ENCODE assay signal across 14 cellular contexts in the genomic region with DNA sequence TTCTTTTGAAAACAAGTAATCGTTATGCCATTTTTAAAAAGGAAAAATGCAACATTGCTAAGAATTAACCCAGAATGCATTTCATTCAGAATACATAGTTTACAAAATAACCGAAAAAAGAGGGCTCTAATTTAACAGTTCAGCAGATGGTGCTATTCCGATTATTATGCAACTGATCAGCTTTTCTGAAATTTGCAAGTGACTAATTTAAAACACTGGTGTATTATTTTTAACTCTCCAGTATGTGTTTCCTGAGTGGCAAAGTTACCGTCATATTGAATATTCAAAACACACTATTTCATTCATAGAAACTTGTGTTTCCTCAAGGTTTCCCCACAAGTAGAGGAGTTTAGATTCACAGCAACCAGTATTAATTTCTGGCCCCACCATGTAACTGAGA. TPM values are rescaled to one million over a fixed set of nuclear protein-coding genes. Genes with fewer than 3 reads are reported as not detected.
A peak's percentile ranks its signal among the peaks of the same experiment; 100 is the strongest.
DNase-seq lines count a peak whose midpoint lies in the region; ATAC-seq, FAIRE-seq and TF ChIP-seq lines count a peak whose summit lies in the region.
"Had no signal": no experiment of that assay in that cellular context is flagged by ENCODE, and none has a peak within 500 bp of the region (broad histone marks: within the 10 kb centered on the region; RNA-seq: fewer than 3 reads in every experiment).

No MANE protein-coding gene starts in this region.

- no peak for TF ChIP-seq POLR2A in GM12891 (IDR thresholded peaks at IDR 0.05; ENCODE audit: low read depth, low read length)

- no TSS peak for BruUV-seq in Calu3 (replicated peaks; lab: Mats Ljungman, UMichigan)

- POLR2A ChIA-PET in HEK293T (lab: Yijun Ruan, JAX) = no interaction called here

- no peak overlapping the region for H3K27ac Mint-ChIP-seq in Calu3 (ENCODE audit: unreplicated experiment)
- H3K27ac Mint-ChIP-seq: CD4-positive, CD25-positive, alpha-beta regulatory T cell; GM23338 had no signal

- FAIRE-seq in GM12891 (lab: Jason Lieb, UNC) = peak; percentile 41
- FAIRE-seq: GM18507 had no signal

- DNase-seq in AG10803 (ENCODE audit: low read depth) = peak; percentile 31
- no peak for DNase-seq in GM12891 (ENCODE audit: insufficient read length, low spot score)
- peak; percentile 42 for DNase-seq in MV-4-11 (lab: John Stamatoyannopoulos, UW)
- DNase-seq in HEK293T (ENCODE audit: extremely low spot score) = no peak
- DNase-seq in NCI-H748 treated with DMSO at 0.1 percent for 48 hours (lab: John Stamatoyannopoulos, UW) = no peak
- DNase-seq in Calu3 = no peak
- no peak for DNase-seq in AG20443 (ENCODE audit: low spot score)
- DNase-seq: CD4-positive, CD25-positive, alpha-beta regulatory T cell; DMS 273 treated with DMSO at 0.1 percent for 48 hours; H7 had no signal

- no peak overlapping the region for H3K4me3 Mint-ChIP-seq in Calu3 (ENCODE audit: low read depth, unreplicated experiment)
- H3K4me3 Mint-ChIP-seq: CD4-positive, CD25-positive, alpha-beta regulatory T cell; GM23338 had no signal

- peak; percentile 74 for ATAC-seq in GM21529 (IDR thresholded peaks at IDR 0.05; ENCODE audit: unreplicated experiment)
- ATAC-seq: GM23338 had no signal

- CTCF ChIA-PET in HEK293T (lab: Yijun Ruan, JAX) = no interaction called here
- CTCF ChIA-PET in Calu3 (lab: Charles Lee) = no interaction called here

- no peaks in the 10 kb centered on the region for H3K9me3 Mint-ChIP-seq in Calu3 (ENCODE audit: low read depth, unreplicated experiment)
- H3K9me3 Mint-ChIP-seq: CD4-positive, CD25-positive, alpha-beta regulatory T cell; GM23338 had no signal

- H3K36me3 Mint-ChIP-seq in Calu3 (ENCODE audit: insufficient read depth, unreplicated experiment) = no peaks in the 10 kb centered on the region

- no peak overlapping the region for H3K4me3 ChIP-seq in AG10803 (ENCODE audit: low read length)
- H3K4me3 ChIP-seq: BLaER1 treated with 17β-estradiol and CSF1 and Interleukin-3, amounts not matched to agents 10 nM and 100 nM; GM23338 had no signal

- TF ChIP-seq CTCF in AG10803 (conservative IDR thresholded peaks at IDR 0.05; ENCODE audit: low read length) = no peak; the same call in 1 of the 2 replicates
- no peak for TF ChIP-seq CTCF in Calu3 (IDR thresholded peaks at IDR 0.05; ENCODE audit: unreplicated experiment)

- intact Hi-C loops in Calu3 (cut with micrococcal nuclease; ENCODE audit: unreplicated experiment) = no loop called here

- H3K4me1 Mint-ChIP-seq in Calu3 (ENCODE audit: low read depth, unreplicated experiment) = no peaks in the 10 kb centered on the region

- no peaks in the 10 kb centered on the region for H3K27me3 Mint-ChIP-seq in Calu3 (ENCODE audit: unreplicated experiment)
- H3K27me3 Mint-ChIP-seq: CD4-positive, CD25-positive, alpha-beta regulatory T cell had no signal

TF ChIP-seq in GM12891, 5 proteins besides CTCF, POLR2A, EP300 and RAD21:
- TF ChIP-seq POLR2AphosphoS5 (IDR thresholded peaks at IDR 0.05; ENCODE audit: low read depth, low read length) = no peak
- no peak for TF ChIP-seq POU2F2 (IDR thresholded peaks at IDR 0.05; ENCODE audit: low read depth, low read length)
- no peak for TF ChIP-seq TAF1 (IDR thresholded peaks at IDR 0.05; ENCODE audit: low read depth, low read length)
- no peak for TF ChIP-seq PAX5 (IDR thresholded peaks at IDR 0.05; ENCODE audit: insufficient read depth, low read length, severe bottlenecking)
- TF ChIP-seq SPI1 (IDR thresholded peaks at IDR 0.05; ENCODE audit: low read depth, low read length) = no peak

TF ChIP-seq in HEK293T, 16 proteins besides CTCF, POLR2A, EP300 and RAD21:
- no peak for TF ChIP-seq SUZ12 (IDR thresholded peaks at IDR 0.05)
- TF ChIP-seq ARNT (IDR thresholded peaks at IDR 0.05) = no peak
- TF ChIP-seq CTBP1 (IDR thresholded peaks at IDR 0.05; ENCODE audit: borderline replicate concordance) = no peak
- TF ChIP-seq FOXK2 (IDR thresholded peaks at IDR 0.05) = no peak
- no peak for TF ChIP-seq L3MBTL2 (conservative IDR thresholded peaks at IDR 0.05)
- TF ChIP-seq ZNF384 (IDR thresholded peaks at IDR 0.05) = no peak
- no peak for TF ChIP-seq HDGF (IDR thresholded peaks at IDR 0.05; ENCODE audit: borderline replicate concordance)
- no peak for TF ChIP-seq NFRKB (IDR thresholded peaks at IDR 0.05)
- TF ChIP-seq LEF1 (IDR thresholded peaks at IDR 0.05; ENCODE audit: borderline replicate concordance) = no peak
TF ChIP-seq in HEK293T: peak in this region for 0.

RNA-seq across cellular contexts. Expression of a gene that starts 21.1 kb away (rescaled TPM):
- polyA plus RNA-seq in GM12891 (2012; ENCODE audit: low read depth, missing spikeins) = 1.9 TPM
- total RNA-seq in Calu3 (2022) = 3.3 and 5.9 TPM in 2 replicates

RNA-seq across cellular contexts. Expression of a gene that starts 21.2 kb away (rescaled TPM):
- polyA plus RNA-seq in GM12891 (2012; ENCODE audit: low read depth, missing spikeins) = 30.7 TPM
- total RNA-seq in Calu3 (2022) = 19.1 and 19.8 TPM in 2 replicates

Comparison
In these comparisons a context has a peak if more than half of its experiments do, and no peak if none do; other contexts are left out.
1. DNase-seq: peak in AG10803 (single experiment) and MV-4-11 (single experiment); none in GM12891 (single experiment), HEK293T (single experiment), NCI-H748 treated with DMSO at 0.1 percent for 48 hours (single experiment), Calu3 (single experiment) and AG20443 (single experiment).